In genomic region chr1:176205322-176205914, GRCh38 we compare ENCODE assay signal across 8 cellular contexts. TPM values are rescaled to one million over a fixed set of nuclear protein-coding genes. Genes with fewer than 3 reads are reported as not detected.
DNase-seq lines count a peak whose midpoint lies in the region; ATAC-seq, FAIRE-seq and TF ChIP-seq lines count a peak whose summit lies in the region.

No MANE protein-coding gene starts in this region.

- H3K4me3 ChIP-seq in GM23338 (peak overlapping the region; percentile 80), iPS-15b (ENCODE audit: low read depth, low read length) (peak overlapping the region; percentile 84), stomach smooth muscle (ENCODE audit: low read length in 2 of 2) (peak overlapping the region; percentile 94 to 96)

- H3K27me3 ChIP-seq in GM23338 (ENCODE audit: insufficient read depth), result no peaks in the 10 kb centered on the region
- no peaks in the 10 kb centered on the region for H3K27me3 ChIP-seq in iPS-15b (ENCODE audit: control insufficient read depth, insufficient read depth, low read length)
- no peaks in the 10 kb centered on the region for H3K27me3 ChIP-seq in stomach smooth muscle (ENCODE audit: control insufficient read depth in 1 of 2, insufficient read depth in 2 of 2, low read length in 2 of 2)

- H3K36me3 ChIP-seq in GM23338 (ENCODE audit: insufficient read depth) (no peaks in the 10 kb centered on the region), iPS-15b (ENCODE audit: control insufficient read depth, insufficient read depth, low read length) (peaks cover 2% of the 10 kb centered on the region), stomach smooth muscle (ENCODE audit: control insufficient read depth in 2 of 2, insufficient read depth in 2 of 2, low read length in 2 of 2) (no peaks in the 10 kb centered on the region)

- H3K4me1 Mint-ChIP-seq in GM23338 (peaks cover 25% of the 10 kb centered on the region), WTC11 (peaks cover 34% of the 10 kb centered on the region)

- ATAC-seq in GM23338 (no peak), WTC11 (no peak)

- POLR2A ChIA-PET in WTC11 (lab: Charles Lee), result no interaction called here

- H3K27ac ChIP-seq in 22Rv1 (peak overlapping the region; percentile 97), GM23338 (ENCODE audit: low read depth) (no peak overlapping the region), stomach smooth muscle (ENCODE audit: low read length) (no peak overlapping the region)

- FAIRE-seq in GM19239 (lab: Jason Lieb, UNC), result no peak

- H3K9ac ChIP-seq in iPS-15b (ENCODE audit: low read depth, low read length), result no peak overlapping the region
- peak overlapping the region; percentile 84 to 86 for H3K9ac ChIP-seq in stomach smooth muscle (ENCODE audit: low read length in 2 of 2)

- H3K4me2 ChIP-seq in GM23338, result peak overlapping the region; percentile 90

- H3K27ac Mint-ChIP-seq in GM23338 (peak overlapping the region; percentile 2; the same call in 1 of the 2 replicates), WTC11 (peak overlapping the region; percentile 2; the same call in 1 of the 2 replicates)

- peaks cover 66% of the 10 kb centered on the region for H3K79me2 ChIP-seq in GM23338 (replicated peaks; ENCODE audit: insufficient read depth)

- no peaks in the 10 kb centered on the region for H3K9me3 ChIP-seq in iPS-15b (ENCODE audit: control insufficient read depth, insufficient read depth, low read length)
- H3K9me3 ChIP-seq in stomach smooth muscle (ENCODE audit: control insufficient read depth in 2 of 2, low read length in 2 of 2), result no peaks in the 10 kb centered on the region

- H3K36me3 Mint-ChIP-seq in GM23338 (ENCODE audit: low read depth), result peaks cover 3% of the 10 kb centered on the region
- no peaks in the 10 kb centered on the region for H3K36me3 Mint-ChIP-seq in WTC11

- H4K20me1 ChIP-seq in GM23338 (replicated peaks; ENCODE audit: insufficient read depth), result peaks cover 40% of the 10 kb centered on the region

- no peak overlapping the region for H2AFZ ChIP-seq in GM23338

- H3K9me3 Mint-ChIP-seq in GM23338, result no peaks in the 10 kb centered on the region; the same call in 2 of the 3 replicates
- H3K9me3 Mint-ChIP-seq in WTC11, result no peaks in the 10 kb centered on the region

- H3K4me3 Mint-ChIP-seq in GM23338, result peak overlapping the region; percentile 93
- peak overlapping the region; percentile 87 for H3K4me3 Mint-ChIP-seq in WTC11

- H3K27me3 Mint-ChIP-seq in GM23338 (ENCODE audit: insufficient read depth, low read depth, poor library complexity) (peaks cover 5% of the 10 kb centered on the region), WTC11 (ENCODE audit: low read depth) (no peaks in the 10 kb centered on the region)

- H3K9me2 ChIP-seq in GM23338 (ENCODE audit: insufficient read depth), result no peaks in the 10 kb centered on the region

- no peaks in the 10 kb centered on the region for H3F3A ChIP-seq in GM23338 (replicated peaks; ENCODE audit: low read depth)

- TF ChIP-seq CTCF in 22Rv1 (IDR thresholded peaks at IDR 0.05), result no peak
- TF ChIP-seq CTCF in GM23338 (conservative IDR thresholded peaks at IDR 0.05; ENCODE audit: low read depth in 2 of 2), result no peak
- TF ChIP-seq CTCF in WTC11 (IDR thresholded peaks at IDR 0.05), result no peak

- DNase-seq in GM23338 (ENCODE audit: low spot score) (no peak), WTC11 (ENCODE audit: low spot score) (no peak), DMS 273 (lab: John Stamatoyannopoulos, UW; ENCODE audit: unreplicated experiment) (no peak), GM19239 (ENCODE audit: insufficient read length, low spot score) (no peak)
- DNase-seq in effector CD8-positive, alpha-beta T cell (lab: John Stamatoyannopoulos, UW), result no peak

- CTCF ChIA-PET in WTC11 (lab: Charles Lee), result no interaction called here

- H3K4me1 ChIP-seq in GM23338 (ENCODE audit: insufficient read depth) (peaks cover 24% of the 10 kb centered on the region), iPS-15b (ENCODE audit: control insufficient read depth, insufficient read depth, low read length) (peaks cover 9% of the 10 kb centered on the region), stomach smooth muscle (ENCODE audit: control insufficient read depth, insufficient read depth, low read length) (peaks cover 13% of the 10 kb centered on the region)

TF ChIP-seq in GM23338, 12 proteins besides CTCF, POLR2A, EP300 and RAD21 (continues in another document):
- TF ChIP-seq REST (IDR thresholded peaks at IDR 0.05; ENCODE audit: unreplicated experiment) (no peak), STAT1 (IDR thresholded peaks at IDR 0.05; ENCODE audit: unreplicated experiment) (no peak), ETS1 (IDR thresholded peaks at IDR 0.05) (no peak), EZH2 (IDR thresholded peaks at IDR 0.05; ENCODE audit: low read depth, unreplicated experiment) (no peak), CREB1 (CRISPR knock-in tag; IDR thresholded peaks at IDR 0.05; ENCODE audit: low read depth) (no peak)

TF ChIP-seq in WTC11, 78 proteins besides CTCF, POLR2A, EP300 and RAD21 (continues in another document):
- TF ChIP-seq ZNF532 (CRISPR knock-in tag; IDR thresholded peaks at IDR 0.05; ENCODE audit: borderline replicate concordance) (no peak), CDX4 (CRISPR knock-in tag; IDR thresholded peaks at IDR 0.05; ENCODE audit: borderline replicate concordance) (no peak), HMGA2 (CRISPR knock-in tag; IDR thresholded peaks at IDR 0.05) (no peak), ATF6 (CRISPR knock-in tag; IDR thresholded peaks at IDR 0.05) (no peak), KAT7 (CRISPR knock-in tag; IDR thresholded peaks at IDR 0.05; ENCODE audit: borderline replicate concordance) (no peak), ZNF416 (CRISPR knock-in tag; IDR thresholded peaks at IDR 0.05) (no peak), ZNF396 (CRISPR knock-in tag; IDR thresholded peaks at IDR 0.05; ENCODE audit: borderline replicate concordance) (no peak), ZSCAN18 (CRISPR knock-in tag; IDR thresholded peaks at IDR 0.05) (no peak)

RNA-seq across cellular contexts. Expression of gene COP1, which starts 1.7 kb away (rescaled TPM):
- 54.9 and 57.1 TPM in 2 replicates for total RNA-seq in GM23338 (2014; rRNA removed; shearing (Covaris generic))
- 54.0 and 69.6 TPM in 2 replicates for polyA plus RNA-seq in GM23338 (2016; fragmentation: Nextera tagmentation; extraction: Ambion mirVana)
- total RNA-seq in WTC11 (2021), result 36.0 to 44.1 TPM (median 40.4 TPM) in 3 replicates
